In genomic region chr12:1583421-1584078, GRCh38 we compare ENCODE assay signal across 1 cellular context.
TF ChIP-seq lines count a peak whose summit lies in the region.

No MANE protein-coding gene starts in this region.

TF ChIP-seq in GM12878, 131 proteins besides CTCF, POLR2A, EP300 and RAD21 (continued from another document and continues in another):
- no peak for TF ChIP-seq YBX1 (IDR thresholded peaks at IDR 0.05)
- TF ChIP-seq MYC (IDR thresholded peaks at IDR 0.05; ENCODE audit: insufficient read depth, insufficient read length, insufficient replicate concordance, low read length, severe bottlenecking): no peak
- TF ChIP-seq IRF5 (IDR thresholded peaks at IDR 0.05; ENCODE audit: borderline replicate concordance): no peak
- no peak for TF ChIP-seq KLF5 (IDR thresholded peaks at IDR 0.05; ENCODE audit: partially characterized antibody)
- no peak for TF ChIP-seq CBX3 (IDR thresholded peaks at IDR 0.05; ENCODE audit: borderline replicate concordance, low read depth)
- no peak for TF ChIP-seq CHD1 (IDR thresholded peaks at IDR 0.05; ENCODE audit: low read depth, low read length)
- TF ChIP-seq MEF2B (IDR thresholded peaks at IDR 0.05; ENCODE audit: partially characterized antibody, poor library complexity, severe bottlenecking): peak; percentile 99
- no peak for TF ChIP-seq BCL3 (IDR thresholded peaks at IDR 0.05; ENCODE audit: borderline replicate concordance, insufficient read depth, low read depth, low read length, poor library complexity, severe bottlenecking)
- TF ChIP-seq FOS (IDR thresholded peaks at IDR 0.05; ENCODE audit: borderline replicate concordance, extremely low read depth, insufficient read length): no peak
- TF ChIP-seq POLR2AphosphoS5 (IDR thresholded peaks at IDR 0.05; ENCODE audit: low read length): no peak
- no peak for TF ChIP-seq ASH2L (IDR thresholded peaks at IDR 0.05; ENCODE audit: borderline replicate concordance, low read depth)
- no peak for TF ChIP-seq PAX8 (IDR thresholded peaks at IDR 0.05)
- no peak for TF ChIP-seq IRF3 (IDR thresholded peaks at IDR 0.05)
- TF ChIP-seq, protein P1, sequence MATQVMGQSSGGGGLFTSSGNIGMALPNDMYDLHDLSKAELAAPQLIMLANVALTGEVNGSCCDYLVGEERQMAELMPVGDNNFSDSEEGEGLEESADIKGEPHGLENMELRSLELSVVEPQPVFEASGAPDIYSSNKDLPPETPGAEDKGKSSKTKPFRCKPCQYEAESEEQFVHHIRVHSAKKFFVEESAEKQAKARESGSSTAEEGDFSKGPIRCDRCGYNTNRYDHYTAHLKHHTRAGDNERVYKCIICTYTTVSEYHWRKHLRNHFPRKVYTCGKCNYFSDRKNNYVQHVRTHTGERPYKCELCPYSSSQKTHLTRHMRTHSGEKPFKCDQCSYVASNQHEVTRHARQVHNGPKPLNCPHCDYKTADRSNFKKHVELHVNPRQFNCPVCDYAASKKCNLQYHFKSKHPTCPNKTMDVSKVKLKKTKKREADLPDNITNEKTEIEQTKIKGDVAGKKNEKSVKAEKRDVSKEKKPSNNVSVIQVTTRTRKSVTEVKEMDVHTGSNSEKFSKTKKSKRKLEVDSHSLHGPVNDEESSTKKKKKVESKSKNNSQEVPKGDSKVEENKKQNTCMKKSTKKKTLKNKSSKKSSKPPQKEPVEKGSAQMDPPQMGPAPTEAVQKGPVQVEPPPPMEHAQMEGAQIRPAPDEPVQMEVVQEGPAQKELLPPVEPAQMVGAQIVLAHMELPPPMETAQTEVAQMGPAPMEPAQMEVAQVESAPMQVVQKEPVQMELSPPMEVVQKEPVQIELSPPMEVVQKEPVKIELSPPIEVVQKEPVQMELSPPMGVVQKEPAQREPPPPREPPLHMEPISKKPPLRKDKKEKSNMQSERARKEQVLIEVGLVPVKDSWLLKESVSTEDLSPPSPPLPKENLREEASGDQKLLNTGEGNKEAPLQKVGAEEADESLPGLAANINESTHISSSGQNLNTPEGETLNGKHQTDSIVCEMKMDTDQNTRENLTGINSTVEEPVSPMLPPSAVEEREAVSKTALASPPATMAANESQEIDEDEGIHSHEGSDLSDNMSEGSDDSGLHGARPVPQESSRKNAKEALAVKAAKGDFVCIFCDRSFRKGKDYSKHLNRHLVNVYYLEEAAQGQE (IDR thresholded peaks at IDR 0.05; ENCODE audit: low read depth, low read length): no peak
- no peak for TF ChIP-seq ZNF24 (IDR thresholded peaks at IDR 0.05)
- TF ChIP-seq ATF3 (IDR thresholded peaks at IDR 0.05; ENCODE audit: borderline replicate concordance, extremely low read depth, low read depth, low read length): 0 out of 2 replicates have a peak, but pooled peaks have one; percentile 23
- TF ChIP-seq BACH1 (IDR thresholded peaks at IDR 0.05; ENCODE audit: borderline replicate concordance): no peak
- TF ChIP-seq, protein P2, sequence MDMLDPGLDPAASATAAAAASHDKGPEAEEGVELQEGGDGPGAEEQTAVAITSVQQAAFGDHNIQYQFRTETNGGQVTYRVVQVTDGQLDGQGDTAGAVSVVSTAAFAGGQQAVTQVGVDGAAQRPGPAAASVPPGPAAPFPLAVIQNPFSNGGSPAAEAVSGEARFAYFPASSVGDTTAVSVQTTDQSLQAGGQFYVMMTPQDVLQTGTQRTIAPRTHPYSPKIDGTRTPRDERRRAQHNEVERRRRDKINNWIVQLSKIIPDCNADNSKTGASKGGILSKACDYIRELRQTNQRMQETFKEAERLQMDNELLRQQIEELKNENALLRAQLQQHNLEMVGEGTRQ (IDR thresholded peaks at IDR 0.05; ENCODE audit: borderline replicate concordance, low read depth, low read length): no peak
- TF ChIP-seq ZNF274 (IDR thresholded peaks at IDR 0.05; ENCODE audit: insufficient read depth, insufficient read length): no peak
- peak; percentile 40; the same call in 1 of the 2 replicates for TF ChIP-seq SPI1 (IDR thresholded peaks at IDR 0.05; ENCODE audit: borderline replicate concordance, insufficient read depth, low read depth, low read length)
- peak; percentile 94 for TF ChIP-seq RELB (IDR thresholded peaks at IDR 0.05; ENCODE audit: low read depth)
- TF ChIP-seq DPF2 (IDR thresholded peaks at IDR 0.05): peak; percentile 39; the same call in 1 of the 2 replicates
- peak; percentile 95 for TF ChIP-seq EED (IDR thresholded peaks at IDR 0.05; ENCODE audit: low read depth)
- no peak for TF ChIP-seq SREBF2 (IDR thresholded peaks at IDR 0.05; ENCODE audit: low read length)
- TF ChIP-seq ETV6 (conservative IDR thresholded peaks at IDR 0.05 in 1 of 2, IDR thresholded peaks at IDR 0.05 in 1 of 2; ENCODE audit: borderline replicate concordance in 1 of 2, low read depth in 1 of 2): peak in 1 of 2 experiments; percentile 84; a peak in 2 of 4 replicates
- no peak for TF ChIP-seq ZNF622 (IDR thresholded peaks at IDR 0.05)
- TF ChIP-seq ZNF217 (IDR thresholded peaks at IDR 0.05): 0 out of 2 replicates have a peak, but pooled peaks have one; percentile 24
- TF ChIP-seq IRF4 (IDR thresholded peaks at IDR 0.05; ENCODE audit: low read depth, low read length): peak; percentile 83
- TF ChIP-seq GABPA (IDR thresholded peaks at IDR 0.05; ENCODE audit: low read depth): no peak
- no peak for TF ChIP-seq RFX5 (IDR thresholded peaks at IDR 0.05; ENCODE audit: low read depth, low read length)
- 0 out of 2 replicates have a peak, but pooled peaks have one; percentile 37 for TF ChIP-seq GATAD2B (conservative IDR thresholded peaks at IDR 0.05; ENCODE audit: low read depth)
- TF ChIP-seq BRCA1 (IDR thresholded peaks at IDR 0.05; ENCODE audit: low read depth, low read length): no peak
- peak; percentile 68; the same call in 1 of the 2 replicates for TF ChIP-seq FOXM1 (IDR thresholded peaks at IDR 0.05; ENCODE audit: low read depth, low read length)
- TF ChIP-seq JUND (IDR thresholded peaks at IDR 0.05; ENCODE audit: low read depth, low read length): no peak
- peak; percentile 37 for TF ChIP-seq RELA (IDR thresholded peaks at IDR 0.05; ENCODE audit: borderline replicate concordance, partially characterized antibody)
- no peak for TF ChIP-seq ZNF592 (IDR thresholded peaks at IDR 0.05)
- TF ChIP-seq SUZ12 (IDR thresholded peaks at IDR 0.05; ENCODE audit: unreplicated experiment): no peak
- no peak for TF ChIP-seq NR2C2 (IDR thresholded peaks at IDR 0.05; ENCODE audit: borderline replicate concordance, control insufficient read depth, insufficient read length, low read depth)
- TF ChIP-seq SRF (IDR thresholded peaks at IDR 0.05; ENCODE audit: low read depth in 2 of 2, low read length in 2 of 2): no peak
- TF ChIP-seq, protein P3, sequence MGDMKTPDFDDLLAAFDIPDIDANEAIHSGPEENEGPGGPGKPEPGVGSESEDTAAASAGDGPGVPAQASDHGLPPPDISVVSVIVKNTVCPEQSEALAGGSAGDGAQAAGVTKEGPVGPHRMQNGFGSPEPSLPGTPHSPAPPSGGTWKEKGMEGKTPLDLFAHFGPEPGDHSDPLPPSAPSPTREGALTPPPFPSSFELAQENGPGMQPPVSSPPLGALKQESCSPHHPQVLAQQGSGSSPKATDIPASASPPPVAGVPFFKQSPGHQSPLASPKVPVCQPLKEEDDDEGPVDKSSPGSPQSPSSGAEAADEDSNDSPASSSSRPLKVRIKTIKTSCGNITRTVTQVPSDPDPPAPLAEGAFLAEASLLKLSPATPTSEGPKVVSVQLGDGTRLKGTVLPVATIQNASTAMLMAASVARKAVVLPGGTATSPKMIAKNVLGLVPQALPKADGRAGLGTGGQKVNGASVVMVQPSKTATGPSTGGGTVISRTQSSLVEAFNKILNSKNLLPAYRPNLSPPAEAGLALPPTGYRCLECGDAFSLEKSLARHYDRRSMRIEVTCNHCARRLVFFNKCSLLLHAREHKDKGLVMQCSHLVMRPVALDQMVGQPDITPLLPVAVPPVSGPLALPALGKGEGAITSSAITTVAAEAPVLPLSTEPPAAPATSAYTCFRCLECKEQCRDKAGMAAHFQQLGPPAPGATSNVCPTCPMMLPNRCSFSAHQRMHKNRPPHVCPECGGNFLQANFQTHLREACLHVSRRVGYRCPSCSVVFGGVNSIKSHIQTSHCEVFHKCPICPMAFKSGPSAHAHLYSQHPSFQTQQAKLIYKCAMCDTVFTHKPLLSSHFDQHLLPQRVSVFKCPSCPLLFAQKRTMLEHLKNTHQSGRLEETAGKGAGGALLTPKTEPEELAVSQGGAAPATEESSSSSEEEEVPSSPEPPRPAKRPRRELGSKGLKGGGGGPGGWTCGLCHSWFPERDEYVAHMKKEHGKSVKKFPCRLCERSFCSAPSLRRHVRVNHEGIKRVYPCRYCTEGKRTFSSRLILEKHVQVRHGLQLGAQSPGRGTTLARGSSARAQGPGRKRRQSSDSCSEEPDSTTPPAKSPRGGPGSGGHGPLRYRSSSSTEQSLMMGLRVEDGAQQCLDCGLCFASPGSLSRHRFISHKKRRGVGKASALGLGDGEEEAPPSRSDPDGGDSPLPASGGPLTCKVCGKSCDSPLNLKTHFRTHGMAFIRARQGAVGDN (IDR thresholded peaks at IDR 0.05): no peak
- peak; percentile 64 for TF ChIP-seq NBN (IDR thresholded peaks at IDR 0.05)
- no peak for TF ChIP-seq POLR2AphosphoS2 (IDR thresholded peaks at IDR 0.05; ENCODE audit: low read depth, low read length)
- TF ChIP-seq JUNB (IDR thresholded peaks at IDR 0.05): no peak
